ENCODE assay signal across 19 cellular contexts in genomic region chr6:4518506-4518905, GRCh38.
DNase-seq lines count a peak whose midpoint lies in the region; ATAC-seq, FAIRE-seq and TF ChIP-seq lines count a peak whose summit lies in the region.
"Had no signal": no experiment of that assay in that cellular context is flagged by ENCODE, and none has a peak within 500 bp of the region (broad histone marks: within the 10 kb centered on the region; RNA-seq: fewer than 3 reads in every experiment).

No MANE protein-coding gene starts in this region.

- intact Hi-C loops in GM12878 (cut with micrococcal nuclease; ENCODE audit: unreplicated experiment) (no loop called here), posterior cingulate gyrus (cut with DNase I) (no loop called here)

- no peak overlapping the region for H3K4me2 ChIP-seq in GM12878 (ENCODE audit: control insufficient read depth, insufficient read depth)

- in situ Hi-C loops in GM12878 (cut with MboI) = no loop called here

- H3K27ac ChIP-seq in GM12878 (ENCODE audit: control insufficient read depth, insufficient read depth) = no peak overlapping the region
- H3K27ac ChIP-seq: HL-60, upper lobe of left lung had no signal

- peak; percentile 1 for DNase-seq in CD1c-positive myeloid dendritic cell (ENCODE audit: extremely low spot score)
- peak; percentile 9 for DNase-seq in GM12878 (ENCODE audit: low read depth, low spot score)
- DNase-seq in kidney tubule cell (ENCODE audit: low spot score) = peak; percentile 82
- no peak for DNase-seq in NAMALWA (ENCODE audit: low spot score)
- DNase-seq in mesenteric fat pad (ENCODE audit: low spot score) = no peak
- DNase-seq in posterior cingulate gyrus = no peak
- no peak for DNase-seq in iPS-NIHi7 (ENCODE audit: extremely low spot score)
- DNase-seq: effector CD4-positive, alpha-beta T cell; H7; MG63; naive thymus-derived CD4-positive, alpha-beta T cell; NCI-H2081 treated with DMSO at 0.1 percent for 48 hours; NCI-H774; Right ventricle myocardium superior; T-helper 9 cell had no signal

- CTCF ChIA-PET in GM12878 (lab: Yijun Ruan, JAX) = interaction anchor here (0.7 to 1.6 kb wide), 2 partner anchors 10 to 83 kb away, joined by 3 read pairs; no protein-coding TSS in a partner anchor

- no peak for TF ChIP-seq CTCF in GM12878 (IDR thresholded peaks at IDR 0.05 in 2 of 3, conservative IDR thresholded peaks at IDR 0.05 in 1 of 3; ENCODE audit: control insufficient read depth in 2 of 3, extremely low read depth in 1 of 3, insufficient read depth in 1 of 3, low read depth in 3 of 3, low read length in 3 of 3)

- SMC1A ChIA-PET in GM12878 (lab: Charles Lee; ENCODE audit: uncharacterized antibody, unreplicated experiment) = interaction anchor here (1.4 to 1.6 kb wide), 2 partner anchors 12 to 236 kb away, joined by 3 read pairs; no protein-coding TSS in a partner anchor

- H2AFZ ChIP-seq in GM12878 (ENCODE audit: control insufficient read depth, low read depth, low read length) = no peak overlapping the region

- peak; percentile 81 for ATAC-seq in HG02588 (IDR thresholded peaks at IDR 0.05; ENCODE audit: unreplicated experiment)
- peak; percentile 80 for ATAC-seq in GM12878
- ATAC-seq: activated T-helper 17 cell treated with anti-CD3 and anti-CD28 coated beads, Interleukin-2, amount 50 U/mL, for 72 hours; naive thymus-derived CD4-positive, alpha-beta T cell had no signal

- H3K9me3 ChIP-seq in GM12878 (replicated peaks; ENCODE audit: control insufficient read depth, insufficient read depth, low read length) = no peaks in the 10 kb centered on the region
- H3K9me3 ChIP-seq: MG63, upper lobe of left lung had no signal

- no peak overlapping the region for H3K9ac ChIP-seq in GM12878 (ENCODE audit: control insufficient read depth, insufficient read depth, low read length)

- H4K20me1 ChIP-seq in GM12878 (ENCODE audit: control insufficient read depth, insufficient read depth) = no peaks in the 10 kb centered on the region

- no peaks in the 10 kb centered on the region for H3K36me3 ChIP-seq in GM12878 (ENCODE audit: control insufficient read depth in 2 of 2, insufficient read depth in 2 of 2, low read length in 1 of 2)
- H3K36me3 ChIP-seq: MG63, upper lobe of left lung had no signal

- no peak for FAIRE-seq in GM12878 (lab: Jason Lieb, UNC)

- no peak for TF ChIP-seq RAD21 in GM12878 (IDR thresholded peaks at IDR 0.05; ENCODE audit: insufficient read depth, low read depth, low read length)

- no peaks in the 10 kb centered on the region for H3K79me2 ChIP-seq in GM12878 (ENCODE audit: control insufficient read depth, insufficient read depth, low read length)

- no peak overlapping the region for H3K4me3 ChIP-seq in GM12878
- H3K4me3 ChIP-seq: MG63, upper lobe of left lung had no signal

- POLR2A ChIA-PET in GM12878 (lab: Charles Lee) = no interaction called here

- RAD21 ChIA-PET in GM12878 (lab: Charles Lee; ENCODE audit: unreplicated experiment) = no interaction called here

- BruUV-seq in GM12878 (replicated peaks; lab: Mats Ljungman, UMichigan) = no TSS peak

- no peak for TF ChIP-seq EP300 in GM12878 (IDR thresholded peaks at IDR 0.05; ENCODE audit: borderline replicate concordance in 1 of 2, control insufficient read depth in 1 of 2, low read depth in 2 of 2, low read length in 2 of 2)

- H3K27me3 ChIP-seq in GM12878 (replicated peaks in 1 of 2; ENCODE audit: control insufficient read depth in 2 of 2, insufficient read depth in 2 of 2, low read length in 1 of 2) = no peaks in the 10 kb centered on the region
- H3K27me3 ChIP-seq: MG63, upper lobe of left lung had no signal

- no peak for TF ChIP-seq POLR2A in GM12878 (IDR thresholded peaks at IDR 0.05; ENCODE audit: low read depth, low read length)

- WGBS in GM12878 (ENCODE audit: insufficient coverage, insufficient replicate concordance, low lambda C conversion rate, missing lambda C conversion rate) = 0% methylated on average over 2 of the region's 2 CpGs

- no peaks in the 10 kb centered on the region for H3K4me1 ChIP-seq in GM12878 (ENCODE audit: control insufficient read depth, insufficient read depth, low read length)
- H3K4me1 ChIP-seq: upper lobe of left lung had no signal

TF ChIP-seq in GM12878, 131 proteins besides CTCF, POLR2A, EP300 and RAD21 (continues in another document):
- TF ChIP-seq IKZF2 (IDR thresholded peaks at IDR 0.05) (peak; percentile 67 to 71; a peak in 3 of 4 replicates), MEF2B (IDR thresholded peaks at IDR 0.05; ENCODE audit: partially characterized antibody, poor library complexity, severe bottlenecking) (peak; percentile 65), NBN (IDR thresholded peaks at IDR 0.05) (0 out of 2 replicates have a peak, but pooled peaks have one; percentile 23), CHD1 (IDR thresholded peaks at IDR 0.05; ENCODE audit: low read depth, low read length) (no peak), SUPT20H (IDR thresholded peaks at IDR 0.05; ENCODE audit: borderline replicate concordance, control insufficient read depth, low read depth, low read length) (no peak), ZNF687 (IDR thresholded peaks at IDR 0.05) (no peak), STAT3 (IDR thresholded peaks at IDR 0.05; ENCODE audit: low read depth, low read length) (no peak), ETV6 (conservative IDR thresholded peaks at IDR 0.05 in 1 of 2, IDR thresholded peaks at IDR 0.05 in 1 of 2; ENCODE audit: borderline replicate concordance in 1 of 2, low read depth in 1 of 2) (no peak), PML (IDR thresholded peaks at IDR 0.05; ENCODE audit: low read length) (no peak), CREM (IDR thresholded peaks at IDR 0.05; ENCODE audit: low read depth) (no peak), YBX1 (IDR thresholded peaks at IDR 0.05) (no peak), PAX8 (IDR thresholded peaks at IDR 0.05) (no peak), MTA2 (IDR thresholded peaks at IDR 0.05; ENCODE audit: low read depth) (peak; percentile 73; the same call in 1 of the 2 replicates), TAF1 (IDR thresholded peaks at IDR 0.05; ENCODE audit: borderline replicate concordance, low read depth, low read length) (no peak), HDGF (IDR thresholded peaks at IDR 0.05) (no peak), RELB (IDR thresholded peaks at IDR 0.05; ENCODE audit: low read depth) (peak; percentile 56; the same call in 1 of the 2 replicates), DPF2 (IDR thresholded peaks at IDR 0.05) (peak; percentile 48; the same call in 1 of the 2 replicates), SKIL (IDR thresholded peaks at IDR 0.05; ENCODE audit: low read depth, poor library complexity, severe bottlenecking) (peak; percentile 53)

Comparison
In these comparisons a context has a peak if more than half of its experiments do, and no peak if none do; other contexts are left out.
1. DNase-seq: peak in CD1c-positive myeloid dendritic cell (single experiment), GM12878 (single experiment) and kidney tubule cell (single experiment); none in NAMALWA (single experiment), mesenteric fat pad (single experiment), posterior cingulate gyrus (0 of 10) and iPS-NIHi7 (single experiment).